ENCODE assay signal across 9 cellular contexts in genomic region chr1:33327587-33328325, GRCh38. TPM values are rescaled to one million over a fixed set of nuclear protein-coding genes. Genes with fewer than 3 reads are reported as not detected.
DNase-seq lines count a peak whose midpoint lies in the region; ATAC-seq, FAIRE-seq and TF ChIP-seq lines count a peak whose summit lies in the region.
"Had no signal": no experiment of that assay in that cellular context is flagged by ENCODE, and none has a peak within 500 bp of the region (broad histone marks: within the 10 kb centered on the region; RNA-seq: fewer than 3 reads in every experiment).

No MANE protein-coding gene starts in this region.

- TF ChIP-seq POLR2A in vagina (IDR thresholded peaks at IDR 0.05), result no peak

- H3K4me1 ChIP-seq in kidney (ENCODE audit: control insufficient read depth in 1 of 2, insufficient read depth in 1 of 2, low read depth in 1 of 2, low read length in 2 of 2) (peaks cover 14 to 24% of the 10 kb centered on the region in 2 donors), vagina (peaks cover 37% of the 10 kb centered on the region)

- peaks cover 73 to 88% of the 10 kb centered on the region in 2 donors for H3K36me3 ChIP-seq in kidney (ENCODE audit: control insufficient read depth in 1 of 2, insufficient read depth in 2 of 2, low read length in 2 of 2)
- H3K36me3 ChIP-seq in vagina, result peaks cover 15 to 97% of the 10 kb centered on the region in 2 donors
- H3K36me3 ChIP-seq in H7 (replicated peaks; ENCODE audit: control insufficient read depth, insufficient read depth, low read length), result no peaks in the 10 kb centered on the region; the same call in 1 of the 2 replicates

- no peaks in the 10 kb centered on the region for H3K27me3 ChIP-seq in vagina
- no peaks in the 10 kb centered on the region for H3K27me3 ChIP-seq in H7 (ENCODE audit: control insufficient read depth, insufficient read depth, low read length)

- no peak for FAIRE-seq in kidney (lab: Jason Lieb, UNC)

- H3K27ac ChIP-seq in kidney (ENCODE audit: low read depth in 2 of 2, low read length in 2 of 2) (no peak overlapping the region), vagina (peak overlapping the region; percentile 25)

- H3K27me3 Mint-ChIP-seq in activated naive CD4-positive, alpha-beta T cell treated with anti-CD3 and anti-CD28 coated beads for 36 hours (ENCODE audit: low read depth), result no peaks in the 10 kb centered on the region
- H3K27me3 Mint-ChIP-seq in progenitor cell of endocrine pancreas, result no peaks in the 10 kb centered on the region

- no peak overlapping the region for H3K9ac ChIP-seq in kidney (ENCODE audit: low read length in 2 of 2)

- H3K27ac Mint-ChIP-seq in activated naive CD4-positive, alpha-beta T cell treated with anti-CD3 and anti-CD28 coated beads, Interleukin-2, amount 50 U/mL, for 72 hours, result no peak overlapping the region
- H3K27ac Mint-ChIP-seq in activated naive CD4-positive, alpha-beta T cell treated with anti-CD3 and anti-CD28 coated beads for 36 hours, result no peak overlapping the region
- no peak overlapping the region for H3K27ac Mint-ChIP-seq in progenitor cell of endocrine pancreas

- TF ChIP-seq CTCF in kidney (IDR thresholded peaks at IDR 0.05; ENCODE audit: borderline replicate concordance, extremely low read depth, insufficient read depth), result no peak
- TF ChIP-seq CTCF in vagina (IDR thresholded peaks at IDR 0.05), result no peak
- TF ChIP-seq CTCF in progenitor cell of endocrine pancreas (IDR thresholded peaks at IDR 0.05; ENCODE audit: unreplicated experiment), result no peak

- intact Hi-C loops in activated naive CD4-positive, alpha-beta T cell treated with anti-CD3 and anti-CD28 coated beads for 36 hours (cut with micrococcal nuclease), result no loop called here
- intact Hi-C loops in kidney (cut with DNase I), result no loop called here
- intact Hi-C loops in vagina (cut with DNase I), result no loop called here

- no peak overlapping the region for H3K4me3 ChIP-seq in kidney (ENCODE audit: low read length in 2 of 2)
- H3K4me3 ChIP-seq in vagina, result no peak overlapping the region
- H3K4me3 ChIP-seq in H7 (ENCODE audit: insufficient read depth, low read depth, low read length), result no peak overlapping the region

- no peaks in the 10 kb centered on the region for H3K9me3 ChIP-seq in kidney (ENCODE audit: control insufficient read depth in 1 of 2, low read length in 2 of 2)
- H3K9me3 ChIP-seq in vagina, result no peaks in the 10 kb centered on the region

- DNase-seq in activated naive CD4-positive, alpha-beta T cell treated with anti-CD3 and anti-CD28 coated beads, Interleukin-2, amount 50 U/mL, for 72 hours (ENCODE audit: low spot score in 2 of 2), result no peak
- DNase-seq in activated naive CD4-positive, alpha-beta T cell treated with anti-CD3 and anti-CD28 coated beads for 36 hours, result no peak
- DNase-seq in amniotic stem cell (lab: John Stamatoyannopoulos, UW), result peak; percentile 87
- peak; percentile 69 for DNase-seq in kidney
- DNase-seq in vagina (ENCODE audit: extremely low spot score in 2 of 2), result no peak
- DNase-seq in progenitor cell of endocrine pancreas (ENCODE audit: low spot score, unreplicated experiment), result no peak
- no peak for DNase-seq in H7

- CTCF ChIA-PET in activated naive CD4-positive, alpha-beta T cell treated with anti-CD3 and anti-CD28 coated beads for 36 hours (lab: Charles Lee), result no interaction called here

- no peaks in the 10 kb centered on the region for H3K9me3 Mint-ChIP-seq in activated naive CD4-positive, alpha-beta T cell treated with anti-CD3 and anti-CD28 coated beads, Interleukin-2, amount 50 U/mL, for 72 hours
- H3K9me3 Mint-ChIP-seq in activated naive CD4-positive, alpha-beta T cell treated with anti-CD3 and anti-CD28 coated beads for 36 hours, result no peaks in the 10 kb centered on the region
- H3K9me3 Mint-ChIP-seq in progenitor cell of endocrine pancreas (ENCODE audit: low read depth), result no peaks in the 10 kb centered on the region

- peaks cover 0 to 14% of the 10 kb centered on the region in 2 donors for H3K36me3 Mint-ChIP-seq in activated naive CD4-positive, alpha-beta T cell treated with anti-CD3 and anti-CD28 coated beads, Interleukin-2, amount 50 U/mL, for 72 hours
- H3K36me3 Mint-ChIP-seq in activated naive CD4-positive, alpha-beta T cell treated with anti-CD3 and anti-CD28 coated beads for 36 hours (ENCODE audit: low read depth), result peaks cover 32% of the 10 kb centered on the region
- H3K36me3 Mint-ChIP-seq in progenitor cell of endocrine pancreas (ENCODE audit: insufficient read depth), result peaks cover 42% of the 10 kb centered on the region

- peak; percentile 60 to 72 for ATAC-seq in activated naive CD4-positive, alpha-beta T cell treated with anti-CD3 and anti-CD28 coated beads, Interleukin-2, amount 50 U/mL, for 72 hours
- no peak for ATAC-seq in HG03521 (IDR thresholded peaks at IDR 0.05; ENCODE audit: unreplicated experiment)

- H3K4me3 Mint-ChIP-seq in activated naive CD4-positive, alpha-beta T cell treated with anti-CD3 and anti-CD28 coated beads for 36 hours, result no peak overlapping the region
- H3K4me3 Mint-ChIP-seq in progenitor cell of endocrine pancreas (ENCODE audit: low read depth), result no peak overlapping the region

- no peaks in the 10 kb centered on the region for H3K4me1 Mint-ChIP-seq in activated naive CD4-positive, alpha-beta T cell treated with anti-CD3 and anti-CD28 coated beads for 36 hours (ENCODE audit: low read depth)
- H3K4me1 Mint-ChIP-seq in progenitor cell of endocrine pancreas (ENCODE audit: low read depth), result no peaks in the 10 kb centered on the region

RNA-seq across cellular contexts. Expression of gene A3GALT2, which starts 6.9 kb away (rescaled TPM):
- not detected for total RNA-seq in activated naive CD4-positive, alpha-beta T cell treated with anti-CD3 and anti-CD28 coated beads, Interleukin-2, amount 50 U/mL, for 72 hours
- not detected for total RNA-seq in activated naive CD4-positive, alpha-beta T cell treated with anti-CD3 and anti-CD28 coated beads for 36 hours
- total RNA-seq in kidney (not detected), vagina (not detected), progenitor cell of endocrine pancreas (0.29 and 0.40 TPM in 2 replicates)
- polyA plus RNA-seq in kidney (ENCODE audit: insufficient read depth, low read depth, low replicate concordance), result not detected
- total RNA-seq in H7 (2014; rRNA removed; shearing (Covaris generic)), result not detected in 2 replicates
- total RNA-seq: activated CD8-positive, alpha-beta memory T cell treated with anti-CD3 and anti-CD28 coated beads for 36 hours had no signal

Comparison
In these comparisons a context has a peak if more than half of its experiments do, and no peak if none do; other contexts are left out.
1. DNase-seq: peak in amniotic stem cell (single experiment) and kidney (single experiment); none in activated naive CD4-positive, alpha-beta T cell treated with anti-CD3 and anti-CD28 coated beads, Interleukin-2, amount 50 U/mL, for 72 hours (0 of 2), activated naive CD4-positive, alpha-beta T cell treated with anti-CD3 and anti-CD28 coated beads for 36 hours (single experiment), vagina (0 of 2), progenitor cell of endocrine pancreas (single experiment) and H7 (single experiment).